ENCODE assay signal across 9 cellular contexts in the genomic region with DNA sequence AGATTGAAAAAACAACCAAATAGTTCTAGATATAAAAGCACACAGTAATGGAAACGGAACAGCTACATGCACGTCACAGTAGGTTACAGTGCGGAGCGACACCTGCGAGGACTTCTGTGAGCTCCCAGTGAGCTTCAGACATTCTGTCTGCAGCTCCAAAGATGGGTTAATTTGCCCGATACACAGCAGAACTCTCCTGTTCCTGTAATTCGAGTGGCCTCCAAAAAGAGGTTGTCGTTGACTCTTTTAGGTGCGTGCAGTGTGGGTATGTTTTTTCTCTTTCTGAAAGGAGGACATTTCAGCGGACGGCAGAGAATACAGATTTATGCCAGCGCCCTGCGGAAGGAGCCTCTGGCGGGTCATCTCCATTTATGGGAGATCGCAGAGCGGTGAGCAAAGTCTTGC.
DNase-seq lines count a peak whose midpoint lies in the region; ATAC-seq and TF ChIP-seq lines count a peak whose summit lies in the region.
"Had no signal": no experiment of that assay in that cellular context is flagged by ENCODE, and none has a peak within 500 bp of the region (broad histone marks: within the 10 kb centered on the region; RNA-seq: fewer than 3 reads in every experiment).

No MANE protein-coding gene starts in this region.

- H3K27ac ChIP-seq in brain microvascular endothelial cell: no peak overlapping the region
- H3K27ac ChIP-seq: transverse colon had no signal

- peaks cover 16% of the 10 kb centered on the region for H3K4me1 Mint-ChIP-seq in nephron progenitor cell

- H3K4me3 Mint-ChIP-seq in nephron progenitor cell: peak overlapping the region; percentile 71

- no peak for DNase-seq in GM06990 (ENCODE audit: extremely low read depth, insufficient read length)
- DNase-seq in NCI-H146 (lab: John Stamatoyannopoulos, UW): peak; percentile 49
- no peak for DNase-seq in brain microvascular endothelial cell
- DNase-seq in nephron progenitor cell: no peak
- DNase-seq in stimulated activated CD4-positive, alpha-beta T cell treated with anti-CD3 and anti-CD28 coated beads, Interleukin-15, amount 100 ng/mL, for 24 hours: no peak
- no peak for DNase-seq in inferior parietal cortex (ENCODE audit: extremely low spot score)
- DNase-seq: activated CD8-positive, alpha-beta memory T cell treated with anti-CD3 and anti-CD28 coated beads, Interleukin-2, amount 50 U/mL, for 4 hours; transverse colon had no signal

- H3K36me3 ChIP-seq in GM06990 (ENCODE audit: control insufficient read depth, insufficient read depth, low read length): no peaks in the 10 kb centered on the region
- H3K36me3 ChIP-seq in brain microvascular endothelial cell (replicated peaks): no peaks in the 10 kb centered on the region
- H3K36me3 ChIP-seq: transverse colon had no signal

- H3K36me3 Mint-ChIP-seq in nephron progenitor cell (ENCODE audit: low read depth): no peaks in the 10 kb centered on the region

- in situ Hi-C loops in brain microvascular endothelial cell (cut with HindIII; ENCODE audit: low pct_ligation_motif_present, low sequenced_read_pairs): no loop called here

- H3K9me3 Mint-ChIP-seq in nephron progenitor cell: peaks cover 37% of the 10 kb centered on the region

- TF ChIP-seq CTCF in GM06990 (IDR thresholded peaks at IDR 0.05; ENCODE audit: insufficient read depth, low read length, poor library complexity, severe bottlenecking) (no peak), brain microvascular endothelial cell (IDR thresholded peaks at IDR 0.05; ENCODE audit: low read depth, low read length, missing control alignments) (no peak), nephron progenitor cell (IDR thresholded peaks at IDR 0.05) (no peak)

- H3K27me3 ChIP-seq in GM06990 (replicated peaks; ENCODE audit: control insufficient read depth, insufficient read depth, low read length) (no peaks in the 10 kb centered on the region; the same call in 1 of the 2 replicates), brain microvascular endothelial cell (replicated peaks) (no peaks in the 10 kb centered on the region)

- peak overlapping the region; percentile 44 for H3K4me3 ChIP-seq in GM06990 (replicated peaks; ENCODE audit: low read depth, low read length)
- peak overlapping the region; percentile 49 for H3K4me3 ChIP-seq in brain microvascular endothelial cell (ENCODE audit: low read depth, low read length)
- H3K4me3 ChIP-seq: transverse colon had no signal

- ATAC-seq in HG02885 (IDR thresholded peaks at IDR 0.05; ENCODE audit: poor library complexity, unreplicated experiment): no peak

- H3K27me3 Mint-ChIP-seq in nephron progenitor cell (ENCODE audit: low read depth, poor library complexity): peaks cover 96% of the 10 kb centered on the region

- H3K27ac Mint-ChIP-seq in nephron progenitor cell: no peak overlapping the region
